8 cellular contexts compared by ENCODE assay signal in genomic region chr13:98447881-98448641, GRCh38.
DNase-seq lines count a peak whose midpoint lies in the region; ATAC-seq and TF ChIP-seq lines count a peak whose summit lies in the region.

No MANE protein-coding gene starts in this region.

- H2AFZ ChIP-seq in H9 (ENCODE audit: low read length) = no peak overlapping the region

- intact Hi-C loops in head of caudate nucleus (cut with DNase I) = loop anchor here (5.0 kb wide), 2 partner anchors 204 to 224 kb away; no protein-coding TSS in a partner anchor
- intact Hi-C loops in lower leg skin (cut with DNase I; ENCODE audit: low total_unique reads) = loop anchor here (5.0 kb wide), 1 partner anchor 224 kb away; no protein-coding TSS in a partner anchor

- no peak overlapping the region for H3K23ac ChIP-seq in H9 (ENCODE audit: insufficient read length, low read depth, low read length)

- no peak overlapping the region for H2BK15ac ChIP-seq in H9 (ENCODE audit: low read depth, low read length)

- no peak overlapping the region for H4K91ac ChIP-seq in H9 (ENCODE audit: insufficient read length, low read depth, low read length)

- no peak overlapping the region for H3K14ac ChIP-seq in H9 (ENCODE audit: insufficient read depth, low read length)

- H3K18ac ChIP-seq in H9 (ENCODE audit: insufficient read length, low read depth, low read length) = no peak overlapping the region

- no peak for TF ChIP-seq POLR2A in lower leg skin (IDR thresholded peaks at IDR 0.05)

- H3K9me3 ChIP-seq in BE2C = no peaks in the 10 kb centered on the region
- H3K9me3 ChIP-seq in H9 (ENCODE audit: control insufficient read depth, low read depth, low read length) = no peaks in the 10 kb centered on the region

- H3K9me3 Mint-ChIP-seq in H9 = no peaks in the 10 kb centered on the region
- H3K9me3 Mint-ChIP-seq in stimulated activated naive B cell treated with anti-CD40 and anti-IgM and Interleukin-4, amounts not matched to agents 10 μg/mL and 1 μg/mL and 100 μg/mL, for 72 hours = no peaks in the 10 kb centered on the region
- no peaks in the 10 kb centered on the region for H3K9me3 Mint-ChIP-seq in activated CD8-positive, alpha-beta memory T cell treated with anti-CD3 and anti-CD28 coated beads, Interleukin-2, amount 10 ng/mL, durations not matched to agents 7 days and 5 days (ENCODE audit: low read depth)

- H2BK120ac ChIP-seq in H9 (ENCODE audit: low read depth, low read length, poor library complexity, severe bottlenecking) = no peak overlapping the region

- peaks cover 33 to 44% of the 10 kb centered on the region in 2 experiments for H3K4me1 Mint-ChIP-seq in H9
- peaks cover 19 to 50% of the 10 kb centered on the region in 2 donors for H3K4me1 Mint-ChIP-seq in stimulated activated naive B cell treated with anti-CD40 and anti-IgM and Interleukin-4, amounts not matched to agents 10 μg/mL and 1 μg/mL and 100 μg/mL, for 72 hours
- peaks cover 22% of the 10 kb centered on the region for H3K4me1 Mint-ChIP-seq in activated CD8-positive, alpha-beta memory T cell treated with anti-CD3 and anti-CD28 coated beads, Interleukin-2, amount 10 ng/mL, durations not matched to agents 7 days and 5 days

- H4K8ac ChIP-seq in H9 (replicated peaks; ENCODE audit: insufficient read length, low read depth, low read length) = no peak overlapping the region

- no peaks in the 10 kb centered on the region for H3K79me1 ChIP-seq in H9 (ENCODE audit: insufficient read depth, low read depth, low read length, poor library complexity, severe bottlenecking)

- peaks cover 2% of the 10 kb centered on the region for H4K20me1 ChIP-seq in H9 (ENCODE audit: control insufficient read depth, insufficient read depth, insufficient read length)

- no peak overlapping the region for H2BK12ac ChIP-seq in H9 (ENCODE audit: insufficient read length, low read depth, low read length)

- no peak overlapping the region for H2AK5ac ChIP-seq in H9 (ENCODE audit: insufficient read length, low read length)

- no peak overlapping the region for H3K9ac ChIP-seq in H9 (ENCODE audit: extremely low read depth, insufficient read length, low read length)

- H3K27ac Mint-ChIP-seq in H9 = peak overlapping the region in 1 of 3 experiments; percentile 75; a peak in 3 of 7 replicates
- H3K27ac Mint-ChIP-seq in stimulated activated naive B cell treated with anti-CD40 and anti-IgM and Interleukin-4, amounts not matched to agents 10 μg/mL and 1 μg/mL and 100 μg/mL, for 72 hours = peak overlapping the region; percentile 80
- H3K27ac Mint-ChIP-seq in activated CD8-positive, alpha-beta memory T cell treated with anti-CD3 and anti-CD28 coated beads, Interleukin-2, amount 10 ng/mL, durations not matched to agents 7 days and 5 days = no peak overlapping the region

- no peak overlapping the region for H3K4me2 ChIP-seq in H9 (ENCODE audit: insufficient read depth, insufficient read length, low read length)

- H3K4ac ChIP-seq in H9 (ENCODE audit: low read depth, low read length) = no peak overlapping the region

- no peak overlapping the region for H3K4me3 ChIP-seq in BE2C (ENCODE audit: low read depth, low read length)
- H3K4me3 ChIP-seq in WI38 (ENCODE audit: low read depth, low read length) = no peak overlapping the region
- H3K4me3 ChIP-seq in lower leg skin (ENCODE audit: low read depth, poor library complexity, severe bottlenecking) = no peak overlapping the region

- CTCF ChIA-PET in activated CD8-positive, alpha-beta memory T cell treated with anti-CD3 and anti-CD28 coated beads, Interleukin-2, amount 10 ng/mL, durations not matched to agents 7 days and 5 days (lab: Charles Lee) = interaction anchor here (1.4 to 6.0 kb wide), 3 partner anchors 36 to 225 kb away, joined by 3 to 124 read pairs (median 50); no protein-coding TSS in a partner anchor

- H3K23me2 ChIP-seq in H9 (ENCODE audit: insufficient read length, low read depth, low read length, poor library complexity, severe bottlenecking) = no peaks in the 10 kb centered on the region

- H3T11ph ChIP-seq in H9 (ENCODE audit: low read length) = no peak overlapping the region

- H2BK20ac ChIP-seq in H9 (ENCODE audit: low read depth, low read length, poor library complexity, severe bottlenecking) = no peak overlapping the region

- no peak for ATAC-seq in stimulated activated naive B cell treated with anti-CD40 and anti-IgM and Interleukin-4, amounts not matched to agents 10 μg/mL and 1 μg/mL and 100 μg/mL, for 72 hours (replicated peaks)
- ATAC-seq in GM19395 (IDR thresholded peaks at IDR 0.05; ENCODE audit: unreplicated experiment) = no peak
- ATAC-seq in activated CD8-positive, alpha-beta memory T cell treated with anti-CD3 and anti-CD28 coated beads, Interleukin-2, amount 10 ng/mL, durations not matched to agents 7 days and 5 days = no peak

- H4K5ac ChIP-seq in H9 (ENCODE audit: insufficient read length, low read depth, low read length) = no peak overlapping the region

- H3K27me3 ChIP-seq in BE2C (no peaks in the 10 kb centered on the region), H9 (ENCODE audit: insufficient read depth, low read length) (no peaks in the 10 kb centered on the region)

- no peak overlapping the region for H3K4me3 Mint-ChIP-seq in H9
- H3K4me3 Mint-ChIP-seq in stimulated activated naive B cell treated with anti-CD40 and anti-IgM and Interleukin-4, amounts not matched to agents 10 μg/mL and 1 μg/mL and 100 μg/mL, for 72 hours = no peak overlapping the region
- H3K4me3 Mint-ChIP-seq in activated CD8-positive, alpha-beta memory T cell treated with anti-CD3 and anti-CD28 coated beads, Interleukin-2, amount 10 ng/mL, durations not matched to agents 7 days and 5 days = no peak overlapping the region

- H3K79me2 ChIP-seq in H9 (ENCODE audit: insufficient read depth, low read length) = no peaks in the 10 kb centered on the region

- H3K36me3 ChIP-seq in BE2C = peaks cover 43% of the 10 kb centered on the region

- TF ChIP-seq CTCF in BE2C (IDR thresholded peaks at IDR 0.05; ENCODE audit: low read depth, low read length) (peak; percentile 93), H9 (conservative IDR thresholded peaks at IDR 0.05) (peak; percentile 82), WI38 (IDR thresholded peaks at IDR 0.05; ENCODE audit: low read depth, low read length) (peak; percentile 40), lower leg skin (IDR thresholded peaks at IDR 0.05) (no peak)

- H3K36me3 Mint-ChIP-seq in H9 (ENCODE audit: insufficient read depth in 1 of 3, low read depth in 3 of 3) = peaks cover 20 to 54% (median 46%) of the 10 kb centered on the region in 3 experiments; a peak in 6 of 7 replicates
- peaks cover 24 to 41% of the 10 kb centered on the region in 2 donors for H3K36me3 Mint-ChIP-seq in stimulated activated naive B cell treated with anti-CD40 and anti-IgM and Interleukin-4, amounts not matched to agents 10 μg/mL and 1 μg/mL and 100 μg/mL, for 72 hours
- H3K36me3 Mint-ChIP-seq in activated CD8-positive, alpha-beta memory T cell treated with anti-CD3 and anti-CD28 coated beads, Interleukin-2, amount 10 ng/mL, durations not matched to agents 7 days and 5 days = peaks cover 13% of the 10 kb centered on the region

- no CpG with 5 or more reads among the region's 28 CpGs for WGBS in H9 (ENCODE audit: extremely low coverage, insufficient read length, low lambda C conversion rate)
- WGBS in lower leg skin, 2 donors = 70 to 73% methylated on average over 27 to 28 of the region's 28 CpGs

- no peak overlapping the region for H3K27ac ChIP-seq in H9 (ENCODE audit: insufficient read length, low read depth, low read length)

- H2BK5ac ChIP-seq in H9 (ENCODE audit: insufficient read length, low read length) = no peak overlapping the region

- DNase-seq in BE2C (peak; percentile 87), H9 (peak; percentile 76), head of caudate nucleus (peak; percentile 66 to 93 (median 83)), lower leg skin (ENCODE audit: low spot score in 2 of 2) (no peak)
- no peak for DNase-seq in stimulated activated naive B cell treated with anti-CD40 and anti-IgM and Interleukin-4, amounts not matched to agents 10 μg/mL and 1 μg/mL and 100 μg/mL, for 72 hours
- DNase-seq in activated CD8-positive, alpha-beta memory T cell treated with anti-CD3 and anti-CD28 coated beads, Interleukin-2, amount 10 ng/mL, durations not matched to agents 7 days and 5 days = no peak

- H3K56ac ChIP-seq in H9 (ENCODE audit: insufficient read length, low read depth, low read length) = no peak overlapping the region

- H3K27me3 Mint-ChIP-seq in H9 (ENCODE audit: low read depth) = peaks cover 2% of the 10 kb centered on the region; the same call in 1 of the 2 replicates
- no peaks in the 10 kb centered on the region for H3K27me3 Mint-ChIP-seq in stimulated activated naive B cell treated with anti-CD40 and anti-IgM and Interleukin-4, amounts not matched to agents 10 μg/mL and 1 μg/mL and 100 μg/mL, for 72 hours
- H3K27me3 Mint-ChIP-seq in activated CD8-positive, alpha-beta memory T cell treated with anti-CD3 and anti-CD28 coated beads, Interleukin-2, amount 10 ng/mL, durations not matched to agents 7 days and 5 days = no peaks in the 10 kb centered on the region

- H3K4me1 ChIP-seq in BE2C (peaks cover 1% of the 10 kb centered on the region; the same call in 1 of the 2 replicates), H9 (ENCODE audit: insufficient read depth, low read length) (peaks cover 5% of the 10 kb centered on the region; the same call in 1 of the 2 replicates)

Comparison
In these comparisons a context has a peak if more than half of its experiments do, and no peak if none do; other contexts are left out.
1. DNase-seq: peak in BE2C (single experiment), H9 (single experiment) and head of caudate nucleus (42 of 42); none in stimulated activated naive B cell treated with anti-CD40 and anti-IgM and Interleukin-4, amounts not matched to agents 10 μg/mL and 1 μg/mL and 100 μg/mL, for 72 hours (single experiment), lower leg skin (0 of 2) and activated CD8-positive, alpha-beta memory T cell treated with anti-CD3 and anti-CD28 coated beads, Interleukin-2, amount 10 ng/mL, durations not matched to agents 7 days and 5 days (single experiment).
2. CTCF ChIP-seq: peak in BE2C (single experiment), H9 (single experiment) and WI38 (single experiment); none in lower leg skin (0 of 3).